9 cellular contexts compared by ENCODE assay signal in genomic region chr17:80145076-80146075, GRCh38. TPM values are rescaled to one million over a fixed set of nuclear protein-coding genes. Genes with fewer than 3 reads are reported as not detected.
DNase-seq lines count a peak whose midpoint lies in the region; ATAC-seq, FAIRE-seq and TF ChIP-seq lines count a peak whose summit lies in the region.
"Had no signal": no experiment of that assay in that cellular context is flagged by ENCODE, and none has a peak within 500 bp of the region (broad histone marks: within the 10 kb centered on the region; RNA-seq: fewer than 3 reads in every experiment).

No MANE protein-coding gene starts in this region.

- DNase-seq in Karpas-422 (no peak), bronchial epithelial cell (ENCODE audit: low read depth) (no peak), naive B cell (no peak), GM20000 (ENCODE audit: low spot score) (no peak), NCI-H345 treated with DMSO at 0.1 percent for 48 hours (lab: John Stamatoyannopoulos, UW; ENCODE audit: unreplicated experiment) (no peak)

- H3K9me3 Mint-ChIP-seq in naive B cell: no peaks in the 10 kb centered on the region

- H4K20me1 ChIP-seq in BLaER1 (peaks cover 63% of the 10 kb centered on the region), Karpas-422 (ENCODE audit: insufficient read depth, low read depth, low read length) (peaks cover 42% of the 10 kb centered on the region)

- H3K27ac ChIP-seq in BLaER1: peak overlapping the region; percentile 96; the same call in 1 of the 2 replicates
- no peak overlapping the region for H3K27ac ChIP-seq in Karpas-422 (ENCODE audit: low read length)

- H3K27me3 ChIP-seq in BLaER1 (no peaks in the 10 kb centered on the region), Karpas-422 (ENCODE audit: low read length) (no peaks in the 10 kb centered on the region), bronchial epithelial cell (ENCODE audit: control insufficient read depth, insufficient read depth, low read length) (no peaks in the 10 kb centered on the region)

- H3K79me2 ChIP-seq in Karpas-422 (ENCODE audit: low read length): peaks cover 51% of the 10 kb centered on the region

- H3K9me3 ChIP-seq in BLaER1 (no peaks in the 10 kb centered on the region), Karpas-422 (ENCODE audit: low read length) (no peaks in the 10 kb centered on the region)

- H3K4me3 ChIP-seq in BLaER1 (peak overlapping the region; percentile 95), Karpas-422 (ENCODE audit: low read length) (peak overlapping the region; percentile 98), bronchial epithelial cell (ENCODE audit: low read depth, low read length) (peak overlapping the region; percentile 93)

- H3K4me1 ChIP-seq in BLaER1: peaks cover 41% of the 10 kb centered on the region
- peaks cover 25% of the 10 kb centered on the region for H3K4me1 ChIP-seq in Karpas-422 (ENCODE audit: low read length)

- no peak for ATAC-seq in naive B cell (ENCODE audit: low read depth in 2 of 2)
- ATAC-seq in HG02852 (IDR thresholded peaks at IDR 0.05; ENCODE audit: unreplicated experiment): no peak
- ATAC-seq in HG02678 (IDR thresholded peaks at IDR 0.05; ENCODE audit: unreplicated experiment): no peak

- H3K4me2 ChIP-seq in BLaER1: peak overlapping the region; percentile 93
- peak overlapping the region; percentile 94 for H3K4me2 ChIP-seq in Karpas-422 (ENCODE audit: low read depth, low read length, poor library complexity, severe bottlenecking)

- H3K27ac Mint-ChIP-seq in naive B cell: peak overlapping the region; percentile 25 to 96 (median 82)

- H3K4me3 Mint-ChIP-seq in naive B cell: peak overlapping the region; percentile 82 to 99 (median 94)

- no peaks in the 10 kb centered on the region for H3K27me3 Mint-ChIP-seq in naive B cell

- H3K36me3 ChIP-seq in BLaER1: peaks cover 44% of the 10 kb centered on the region
- peaks cover 34% of the 10 kb centered on the region for H3K36me3 ChIP-seq in Karpas-422 (ENCODE audit: insufficient read depth, low read length)
- peaks cover 14% of the 10 kb centered on the region for H3K36me3 ChIP-seq in bronchial epithelial cell (ENCODE audit: control insufficient read depth, insufficient read depth, low read length)

- H3K4me1 Mint-ChIP-seq in naive B cell: peaks cover 25 to 38% (median 26%) of the 10 kb centered on the region in 3 donors

- H3K9me2 ChIP-seq in Karpas-422 (replicated peaks; ENCODE audit: insufficient read depth, low read length): no peaks in the 10 kb centered on the region

- H3K9ac ChIP-seq in BLaER1: peak overlapping the region; percentile 97
- H3K9ac ChIP-seq in Karpas-422 (ENCODE audit: low read length): peak overlapping the region; percentile 99

- H2AFZ ChIP-seq in Karpas-422 (ENCODE audit: low read length): no peak overlapping the region

- no peak for TF ChIP-seq CTCF in bronchial epithelial cell (IDR thresholded peaks at IDR 0.05; ENCODE audit: insufficient read depth, low read length, severe bottlenecking)
- no peak for TF ChIP-seq CTCF in GM20000 (IDR thresholded peaks at IDR 0.05; ENCODE audit: extremely low read depth, missing control alignments)

- H3K36me3 Mint-ChIP-seq in naive B cell: no peaks in the 10 kb centered on the region

- FAIRE-seq in bronchial epithelial cell (lab: Jason Lieb, UNC): no peak
- FAIRE-seq: colon had no signal

RNA-seq across cellular contexts. Expression of gene EIF4A3, which starts 1.6 kb away (rescaled TPM):
- 90.7 and 93.8 TPM in 2 replicates for total RNA-seq in Karpas-422 (2014; rRNA removed; shearing (Covaris generic); ENCODE audit: low replicate concordance)
- total RNA-seq in bronchial epithelial cell: 101 and 176 TPM in 2 replicates
- polyA plus RNA-seq in naive B cell (ENCODE audit: low read depth in 6 of 6): 10 to 100 TPM; 57.1 to 75.2 (median 64.0) TPM

RNA-seq across cellular contexts. Expression of gene CARD14, which starts 24.5 kb away (rescaled TPM):
- 0.07 TPM in 1 of 2 replicates, not detected in the other for total RNA-seq in Karpas-422 (2014; rRNA removed; shearing (Covaris generic); ENCODE audit: low replicate concordance)
- 1.6 and 8.7 TPM in 2 replicates for total RNA-seq in bronchial epithelial cell
- polyA plus RNA-seq in naive B cell (ENCODE audit: low read depth in 6 of 6): not detected

RNA-seq across cellular contexts. Expression of gene GAA, which starts 44.0 kb away (rescaled TPM):
- total RNA-seq in Karpas-422 (2014; rRNA removed; shearing (Covaris generic); ENCODE audit: low replicate concordance): 4.3 and 6.2 TPM in 2 replicates
- 19.1 and 21.1 TPM in 2 replicates for total RNA-seq in bronchial epithelial cell
- polyA plus RNA-seq in naive B cell (ENCODE audit: low read depth in 6 of 6): 10 to 100 TPM in 5 of 6 donors, 1 to 10 TPM in 1; 6.5 to 18.2 (median 14.5) TPM
